In the genomic region with DNA sequence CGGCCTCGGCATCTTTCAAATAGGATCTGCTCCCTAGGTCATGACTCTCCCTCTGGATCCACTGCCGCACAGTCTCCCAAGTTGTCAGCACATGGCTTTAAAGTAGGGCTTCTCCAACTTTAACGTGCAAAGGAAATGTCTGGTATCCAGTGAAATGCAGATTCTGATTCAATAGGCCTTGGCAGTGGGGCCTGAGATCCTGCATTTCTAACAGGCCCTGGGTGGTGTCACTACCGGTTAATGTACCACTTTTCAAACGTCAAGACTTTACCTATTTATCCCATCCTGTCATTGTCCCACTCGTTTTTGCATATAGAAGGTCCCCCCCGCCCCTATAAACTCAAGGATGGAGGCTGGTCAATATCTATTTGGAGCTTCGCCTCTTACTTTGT, we compare ENCODE assay signal across 24 cellular contexts.
DNase-seq lines count a peak whose midpoint lies in the region; ATAC-seq and TF ChIP-seq lines count a peak whose summit lies in the region.
"Had no signal": no experiment of that assay in that cellular context is flagged by ENCODE, and none has a peak within 500 bp of the region (broad histone marks: within the 10 kb centered on the region; RNA-seq: fewer than 3 reads in every experiment).

No MANE protein-coding gene starts in this region.

- no peak overlapping the region for H3K27ac ChIP-seq in GM23338 (ENCODE audit: low read depth)
- no peak overlapping the region for H3K27ac ChIP-seq in RWPE1
- H3K27ac ChIP-seq in ascending aorta, result no peak overlapping the region
- H3K27ac ChIP-seq: prostate gland, upper lobe of right lung had no signal

- H3K79me2 ChIP-seq in GM23338 (replicated peaks; ENCODE audit: insufficient read depth), result no peaks in the 10 kb centered on the region

- H3K4me1 ChIP-seq in GM23338 (ENCODE audit: insufficient read depth) (peaks cover 17% of the 10 kb centered on the region), ascending aorta (no peaks in the 10 kb centered on the region)
- H3K4me1 ChIP-seq: prostate gland, upper lobe of right lung had no signal

- no peaks in the 10 kb centered on the region for H3K9me3 ChIP-seq in ascending aorta
- H3K9me3 ChIP-seq: prostate gland, upper lobe of right lung had no signal

- no peak overlapping the region for H2AFZ ChIP-seq in GM23338

- H3K27ac Mint-ChIP-seq in GM23338, result 0 out of 2 replicates have a peak overlapping the region, but pooled peaks have one; percentile 18
- H3K27ac Mint-ChIP-seq in glutamatergic neuron (ENCODE audit: unreplicated experiment), result peak overlapping the region; percentile 23
- no peak overlapping the region for H3K27ac Mint-ChIP-seq in activated T-helper 1 cell treated with anti-CD3 and anti-CD28 coated beads, Interleukin-12 subunit alpha, Interleukin-12 subunit beta, Interleukin-2, Interleukin-4 antibody, amounts not matched to agents 30 ng/mL and 10 ng/mL and 1 ng/mL, durations not matched to agents 14 hours and 24 hours and 36 hours
- H3K27ac Mint-ChIP-seq: activated CD4-positive, alpha-beta memory T cell treated with anti-CD3 and anti-CD28 coated beads, Interleukin-2, amount 10 ng/mL, durations not matched to agents 7 days and 5 days; activated naive CD8-positive, alpha-beta T cell treated with anti-CD3 and anti-CD28 coated beads for 36 hours had no signal

- intact Hi-C loops in ascending aorta (cut with DNase I), result loop anchor here (5.0 to 10.0 kb wide), 4 partner anchors 46 to 294 kb away; a partner anchor contains a TSS
- intact Hi-C loops in activated T-helper 1 cell treated with anti-CD3 and anti-CD28 coated beads, Interleukin-12 subunit alpha, Interleukin-12 subunit beta, Interleukin-2, Interleukin-4 antibody, amounts not matched to agents 30 ng/mL and 10 ng/mL and 1 ng/mL, durations not matched to agents 14 hours and 24 hours and 36 hours (cut with micrococcal nuclease), result no loop called here

- H3K36me3 ChIP-seq in GM23338 (ENCODE audit: insufficient read depth) (no peaks in the 10 kb centered on the region), ascending aorta (no peaks in the 10 kb centered on the region)
- H3K36me3 ChIP-seq: prostate gland, upper lobe of right lung had no signal

- H3K9me2 ChIP-seq in GM23338 (ENCODE audit: insufficient read depth), result no peaks in the 10 kb centered on the region

- no peaks in the 10 kb centered on the region for H3K27me3 ChIP-seq in GM23338 (ENCODE audit: insufficient read depth)
- no peaks in the 10 kb centered on the region for H3K27me3 ChIP-seq in ascending aorta

- no peak overlapping the region for H3K4me3 Mint-ChIP-seq in GM23338
- no peak overlapping the region for H3K4me3 Mint-ChIP-seq in glutamatergic neuron (ENCODE audit: unreplicated experiment)
- H3K4me3 Mint-ChIP-seq in activated T-helper 1 cell treated with anti-CD3 and anti-CD28 coated beads, Interleukin-12 subunit alpha, Interleukin-12 subunit beta, Interleukin-2, Interleukin-4 antibody, amounts not matched to agents 30 ng/mL and 10 ng/mL and 1 ng/mL, durations not matched to agents 14 hours and 24 hours and 36 hours, result no peak overlapping the region
- H3K4me3 Mint-ChIP-seq: activated CD4-positive, alpha-beta memory T cell treated with anti-CD3 and anti-CD28 coated beads, Interleukin-2, amount 10 ng/mL, durations not matched to agents 7 days and 5 days; activated naive CD8-positive, alpha-beta T cell treated with anti-CD3 and anti-CD28 coated beads for 36 hours; CD14-positive monocyte had no signal

- H3K4me3 ChIP-seq in GM23338, result no peak overlapping the region
- H3K4me3 ChIP-seq in ascending aorta, result no peak overlapping the region
- H3K4me3 ChIP-seq: prostate gland, upper lobe of right lung had no signal

- H3K4me1 Mint-ChIP-seq in GM23338 (peaks cover 30% of the 10 kb centered on the region), glutamatergic neuron (ENCODE audit: low read depth, unreplicated experiment) (peaks cover 3% of the 10 kb centered on the region)
- H3K4me1 Mint-ChIP-seq in activated T-helper 1 cell treated with anti-CD3 and anti-CD28 coated beads, Interleukin-12 subunit alpha, Interleukin-12 subunit beta, Interleukin-2, Interleukin-4 antibody, amounts not matched to agents 30 ng/mL and 10 ng/mL and 1 ng/mL, durations not matched to agents 14 hours and 24 hours and 36 hours (ENCODE audit: low read depth), result no peaks in the 10 kb centered on the region
- H3K4me1 Mint-ChIP-seq: activated CD4-positive, alpha-beta memory T cell treated with anti-CD3 and anti-CD28 coated beads, Interleukin-2, amount 10 ng/mL, durations not matched to agents 7 days and 5 days; activated naive CD8-positive, alpha-beta T cell treated with anti-CD3 and anti-CD28 coated beads for 36 hours had no signal

- H3K27me3 Mint-ChIP-seq in GM23338 (ENCODE audit: insufficient read depth, low read depth, poor library complexity), result peaks cover 18% of the 10 kb centered on the region
- H3K27me3 Mint-ChIP-seq in glutamatergic neuron (ENCODE audit: unreplicated experiment), result peaks cover 7% of the 10 kb centered on the region
- peaks cover 2% of the 10 kb centered on the region for H3K27me3 Mint-ChIP-seq in activated T-helper 1 cell treated with anti-CD3 and anti-CD28 coated beads, Interleukin-12 subunit alpha, Interleukin-12 subunit beta, Interleukin-2, Interleukin-4 antibody, amounts not matched to agents 30 ng/mL and 10 ng/mL and 1 ng/mL, durations not matched to agents 14 hours and 24 hours and 36 hours (ENCODE audit: insufficient read depth)

- CTCF ChIA-PET in RWPE1 (lab: Yijun Ruan, JAX), result interaction anchor here (0.7 to 1.0 kb wide), 2 partner anchors 16 to 124 kb away, joined by 3 to 4 read pairs; no protein-coding TSS in a partner anchor

- DNase-seq in DMS114 treated with DMSO at 0.1 percent for 48 hours (lab: John Stamatoyannopoulos, UW; ENCODE audit: unreplicated experiment) (peak; percentile 3), GM23338 (ENCODE audit: low spot score) (peak; percentile 32), RWPE1 (ENCODE audit: low spot score) (peak; percentile 20), glutamatergic neuron (no peak), ascending aorta (ENCODE audit: low spot score in 2 of 2) (no peak), kidney tubule cell (ENCODE audit: low spot score) (no peak)
- DNase-seq in activated T-helper 1 cell treated with anti-CD3 and anti-CD28 coated beads, Interleukin-12 subunit alpha, Interleukin-12 subunit beta, Interleukin-2, Interleukin-4 antibody, amounts not matched to agents 30 ng/mL and 10 ng/mL and 1 ng/mL, durations not matched to agents 14 hours and 24 hours and 36 hours (ENCODE audit: low spot score), result no peak
- DNase-seq: activated CD4-positive, alpha-beta memory T cell treated with anti-CD3 and anti-CD28 coated beads, Interleukin-2, amount 10 ng/mL, durations not matched to agents 7 days and 5 days; activated effector memory CD4-positive, alpha-beta T cell treated with Interleukin-2 at 50 U/mL for 16 hours; activated naive CD8-positive, alpha-beta T cell treated with anti-CD3 and anti-CD28 coated beads for 36 hours; dermis blood vessel endothelial cell; HCEC 1CT; islet precursor cell; left ventricle myocardium superior; MV-4-11; NCI-H146; NCI-H2171; NCI-H510A treated with DMSO at 0.1 percent for 48 hours; stimulated activated CD4-positive, alpha-beta T cell treated with anti-CD3 and anti-CD28 coated beads, Interleukin-12 subunit alpha, Interleukin-12 subunit beta, amount 100 ng/mL, for 4 hours; stimulated activated CD4-positive, alpha-beta T cell treated with anti-CD3 and anti-CD28 coated beads, Interleukin-4, amount 100 ng/mL, for 1 hour; upper lobe of right lung had no signal

- 0 out of 2 replicates have a peak, but pooled peaks cover 7% of the 10 kb centered on the region for H3F3A ChIP-seq in GM23338 (replicated peaks; ENCODE audit: low read depth)

- peak; percentile 27 for ATAC-seq in GM23338
- ATAC-seq: left ventricle myocardium superior, sciatic nerve, upper lobe of right lung had no signal

- H4K20me1 ChIP-seq in GM23338 (replicated peaks; ENCODE audit: insufficient read depth), result no peaks in the 10 kb centered on the region

- no peak for TF ChIP-seq CTCF in GM23338 (conservative IDR thresholded peaks at IDR 0.05; ENCODE audit: low read depth in 2 of 2)
- no peak for TF ChIP-seq CTCF in RWPE1 (conservative IDR thresholded peaks at IDR 0.05; ENCODE audit: low read depth)
- TF ChIP-seq CTCF in glutamatergic neuron (IDR thresholded peaks at IDR 0.05; ENCODE audit: partially characterized antibody, unreplicated experiment), result no peak
- TF ChIP-seq CTCF in ascending aorta (IDR thresholded peaks at IDR 0.05), result no peak

- 0 out of 2 replicates have a peak overlapping the region, but pooled peaks have one; percentile 20 for H3K4me2 ChIP-seq in GM23338

- H3K9me3 Mint-ChIP-seq in GM23338 (peaks cover 18% of the 10 kb centered on the region), glutamatergic neuron (ENCODE audit: unreplicated experiment) (peaks cover 5% of the 10 kb centered on the region)
- no peaks in the 10 kb centered on the region for H3K9me3 Mint-ChIP-seq in activated T-helper 1 cell treated with anti-CD3 and anti-CD28 coated beads, Interleukin-12 subunit alpha, Interleukin-12 subunit beta, Interleukin-2, Interleukin-4 antibody, amounts not matched to agents 30 ng/mL and 10 ng/mL and 1 ng/mL, durations not matched to agents 14 hours and 24 hours and 36 hours
- H3K9me3 Mint-ChIP-seq: activated CD4-positive, alpha-beta memory T cell treated with anti-CD3 and anti-CD28 coated beads, Interleukin-2, amount 10 ng/mL, durations not matched to agents 7 days and 5 days had no signal

- peaks cover 15% of the 10 kb centered on the region for H3K36me3 Mint-ChIP-seq in GM23338 (ENCODE audit: low read depth)
- H3K36me3 Mint-ChIP-seq in glutamatergic neuron (ENCODE audit: unreplicated experiment), result peaks cover 6% of the 10 kb centered on the region
- H3K36me3 Mint-ChIP-seq in activated T-helper 1 cell treated with anti-CD3 and anti-CD28 coated beads, Interleukin-12 subunit alpha, Interleukin-12 subunit beta, Interleukin-2, Interleukin-4 antibody, amounts not matched to agents 30 ng/mL and 10 ng/mL and 1 ng/mL, durations not matched to agents 14 hours and 24 hours and 36 hours (ENCODE audit: low read depth), result no peaks in the 10 kb centered on the region
- H3K36me3 Mint-ChIP-seq: activated naive CD8-positive, alpha-beta T cell treated with anti-CD3 and anti-CD28 coated beads for 36 hours; CD14-positive monocyte had no signal

- POLR2A ChIA-PET in RWPE1 (lab: Yijun Ruan, JAX; ENCODE audit: low non-redundant PET), result no interaction called here

TF ChIP-seq in GM23338, 12 proteins besides CTCF, POLR2A, EP300 and RAD21 (continues in another document):
- TF ChIP-seq, protein P1, sequence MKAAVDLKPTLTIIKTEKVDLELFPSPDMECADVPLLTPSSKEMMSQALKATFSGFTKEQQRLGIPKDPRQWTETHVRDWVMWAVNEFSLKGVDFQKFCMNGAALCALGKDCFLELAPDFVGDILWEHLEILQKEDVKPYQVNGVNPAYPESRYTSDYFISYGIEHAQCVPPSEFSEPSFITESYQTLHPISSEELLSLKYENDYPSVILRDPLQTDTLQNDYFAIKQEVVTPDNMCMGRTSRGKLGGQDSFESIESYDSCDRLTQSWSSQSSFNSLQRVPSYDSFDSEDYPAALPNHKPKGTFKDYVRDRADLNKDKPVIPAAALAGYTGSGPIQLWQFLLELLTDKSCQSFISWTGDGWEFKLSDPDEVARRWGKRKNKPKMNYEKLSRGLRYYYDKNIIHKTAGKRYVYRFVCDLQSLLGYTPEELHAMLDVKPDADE (IDR thresholded peaks at IDR 0.05), result no peak
- TF ChIP-seq ZNF331 (CRISPR knock-in tag; IDR thresholded peaks at IDR 0.05; ENCODE audit: low read depth), result no peak
- TF ChIP-seq JUNB (IDR thresholded peaks at IDR 0.05; ENCODE audit: unreplicated experiment), result no peak

Comparison
In these comparisons a context has a peak if more than half of its experiments do, and no peak if none do; other contexts are left out.
1. DNase-seq: peak in DMS114 treated with DMSO at 0.1 percent for 48 hours (single experiment), GM23338 (single experiment) and RWPE1 (single experiment); none in glutamatergic neuron (single experiment), ascending aorta (0 of 2), activated T-helper 1 cell treated with anti-CD3 and anti-CD28 coated beads, Interleukin-12 subunit alpha, Interleukin-12 subunit beta, Interleukin-2, Interleukin-4 antibody, amounts not matched to agents 30 ng/mL and 10 ng/mL and 1 ng/mL, durations not matched to agents 14 hours and 24 hours and 36 hours (single experiment) and kidney tubule cell (single experiment).